Comparison of ENCODE assay signal across 2 cellular contexts in genomic region chr3:197242784-197243432, GRCh38.
A peak's percentile ranks its signal among the peaks of the same experiment; 100 is the strongest.
TF ChIP-seq lines count a peak whose summit lies in the region.

No MANE protein-coding gene starts in this region.

TF ChIP-seq in HepG2, 621 proteins besides CTCF, POLR2A, EP300 and RAD21:
- TF ChIP-seq ZNF562 (CRISPR knock-in tag; IDR thresholded peaks at IDR 0.05; ENCODE audit: borderline replicate concordance), result peak; percentile 94; the same call in 1 of the 2 replicates
- TF ChIP-seq, protein P1, sequence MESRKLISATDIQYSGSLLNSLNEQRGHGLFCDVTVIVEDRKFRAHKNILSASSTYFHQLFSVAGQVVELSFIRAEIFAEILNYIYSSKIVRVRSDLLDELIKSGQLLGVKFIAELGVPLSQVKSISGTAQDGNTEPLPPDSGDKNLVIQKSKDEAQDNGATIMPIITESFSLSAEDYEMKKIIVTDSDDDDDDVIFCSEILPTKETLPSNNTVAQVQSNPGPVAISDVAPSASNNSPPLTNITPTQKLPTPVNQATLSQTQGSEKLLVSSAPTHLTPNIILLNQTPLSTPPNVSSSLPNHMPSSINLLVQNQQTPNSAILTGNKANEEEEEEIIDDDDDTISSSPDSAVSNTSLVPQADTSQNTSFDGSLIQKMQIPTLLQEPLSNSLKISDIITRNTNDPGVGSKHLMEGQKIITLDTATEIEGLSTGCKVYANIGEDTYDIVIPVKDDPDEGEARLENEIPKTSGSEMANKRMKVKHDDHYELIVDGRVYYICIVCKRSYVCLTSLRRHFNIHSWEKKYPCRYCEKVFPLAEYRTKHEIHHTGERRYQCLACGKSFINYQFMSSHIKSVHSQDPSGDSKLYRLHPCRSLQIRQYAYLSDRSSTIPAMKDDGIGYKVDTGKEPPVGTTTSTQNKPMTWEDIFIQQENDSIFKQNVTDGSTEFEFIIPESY (CRISPR knock-in tag; IDR thresholded peaks at IDR 0.05), result peak; percentile 8; the same call in 1 of the 2 replicates
- TF ChIP-seq, protein P2, sequence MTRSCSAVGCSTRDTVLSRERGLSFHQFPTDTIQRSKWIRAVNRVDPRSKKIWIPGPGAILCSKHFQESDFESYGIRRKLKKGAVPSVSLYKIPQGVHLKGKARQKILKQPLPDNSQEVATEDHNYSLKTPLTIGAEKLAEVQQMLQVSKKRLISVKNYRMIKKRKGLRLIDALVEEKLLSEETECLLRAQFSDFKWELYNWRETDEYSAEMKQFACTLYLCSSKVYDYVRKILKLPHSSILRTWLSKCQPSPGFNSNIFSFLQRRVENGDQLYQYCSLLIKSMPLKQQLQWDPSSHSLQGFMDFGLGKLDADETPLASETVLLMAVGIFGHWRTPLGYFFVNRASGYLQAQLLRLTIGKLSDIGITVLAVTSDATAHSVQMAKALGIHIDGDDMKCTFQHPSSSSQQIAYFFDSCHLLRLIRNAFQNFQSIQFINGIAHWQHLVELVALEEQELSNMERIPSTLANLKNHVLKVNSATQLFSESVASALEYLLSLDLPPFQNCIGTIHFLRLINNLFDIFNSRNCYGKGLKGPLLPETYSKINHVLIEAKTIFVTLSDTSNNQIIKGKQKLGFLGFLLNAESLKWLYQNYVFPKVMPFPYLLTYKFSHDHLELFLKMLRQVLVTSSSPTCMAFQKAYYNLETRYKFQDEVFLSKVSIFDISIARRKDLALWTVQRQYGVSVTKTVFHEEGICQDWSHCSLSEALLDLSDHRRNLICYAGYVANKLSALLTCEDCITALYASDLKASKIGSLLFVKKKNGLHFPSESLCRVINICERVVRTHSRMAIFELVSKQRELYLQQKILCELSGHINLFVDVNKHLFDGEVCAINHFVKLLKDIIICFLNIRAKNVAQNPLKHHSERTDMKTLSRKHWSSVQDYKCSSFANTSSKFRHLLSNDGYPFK (CRISPR knock-in tag; IDR thresholded peaks at IDR 0.05; ENCODE audit: borderline replicate concordance), result no peak

TF ChIP-seq in HEK293T, 16 proteins besides CTCF, POLR2A, EP300 and RAD21:
- TF ChIP-seq ZNF384 (IDR thresholded peaks at IDR 0.05), result no peak
- no peak for TF ChIP-seq NFRKB (IDR thresholded peaks at IDR 0.05)
- TF ChIP-seq FOXM1 (IDR thresholded peaks at IDR 0.05; ENCODE audit: borderline replicate concordance), result no peak
- TF ChIP-seq ELF4 (IDR thresholded peaks at IDR 0.05), result no peak
- TF ChIP-seq L3MBTL2 (conservative IDR thresholded peaks at IDR 0.05), result no peak
- TF ChIP-seq FOXK2 (IDR thresholded peaks at IDR 0.05), result no peak
- no peak for TF ChIP-seq SP1 (IDR thresholded peaks at IDR 0.05)
- no peak for TF ChIP-seq LEF1 (IDR thresholded peaks at IDR 0.05; ENCODE audit: borderline replicate concordance)
- no peak for TF ChIP-seq ARNT (IDR thresholded peaks at IDR 0.05)
- TF ChIP-seq SUZ12 (IDR thresholded peaks at IDR 0.05), result no peak
